25 cellular contexts compared by ENCODE assay signal in the genomic region with DNA sequence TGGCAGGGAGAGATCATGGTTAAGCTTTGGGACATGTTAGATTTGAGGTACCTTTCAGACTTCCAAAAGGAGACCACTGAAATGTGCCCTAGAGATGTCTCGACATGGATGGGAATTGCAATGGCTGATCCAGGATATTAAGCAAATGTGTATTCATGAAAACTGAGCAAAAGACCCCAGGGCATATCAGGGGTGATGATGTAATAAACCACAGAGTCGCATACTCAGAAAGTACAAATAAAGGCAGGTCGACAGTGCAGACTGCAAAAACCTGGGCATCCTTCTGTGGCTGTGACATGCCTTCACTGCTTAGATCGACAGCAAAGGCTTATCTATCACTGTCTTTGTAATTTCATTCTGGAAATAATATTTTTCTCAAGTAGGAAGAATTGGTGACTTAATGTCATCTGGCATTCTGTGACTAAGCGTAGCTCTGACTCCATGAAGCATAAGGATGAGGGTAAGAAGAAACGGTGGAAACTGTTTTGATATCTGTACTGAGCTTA.
"Had no signal": no experiment of that assay in that cellular context is flagged by ENCODE, and none has a peak within 500 bp of the region (broad histone marks: within the 10 kb centered on the region; RNA-seq: fewer than 3 reads in every experiment).

No MANE protein-coding gene starts in this region.

- H3K27me3 ChIP-seq: cardiac muscle cell, dorsolateral prefrontal cortex, heart left ventricle, neutrophil, right lobe of liver, transverse colon had no signal

- H3K4me3 ChIP-seq: cardiac muscle cell, coronary artery, dorsolateral prefrontal cortex, heart left ventricle, right lobe of liver, transverse colon had no signal

- ATAC-seq: activated naive CD8-positive, alpha-beta T cell treated with anti-CD3 and anti-CD28 coated beads, Interleukin-2, amount 50 U/mL, for 24 hours; effector memory CD8-positive, alpha-beta T cell; heart left ventricle; left colon; right lobe of liver; T-helper 17 cell; WTC11 had no signal

- H3K4me1 ChIP-seq: heart left ventricle, right lobe of liver had no signal

- H3K36me3 ChIP-seq: cardiac muscle cell, heart left ventricle, neutrophil, right lobe of liver, transverse colon had no signal

- H3K9me3 ChIP-seq: heart left ventricle, neutrophil, right lobe of liver, transverse colon had no signal

- H3K27ac ChIP-seq: cardiac muscle cell, coronary artery, dorsolateral prefrontal cortex, heart left ventricle, neutrophil, right lobe of liver, transverse colon had no signal

- DNase-seq: activated CD4-positive, alpha-beta memory T cell treated with anti-CD3 and anti-CD28 coated beads, Interleukin-2, amount 10 ng/mL, durations not matched to agents 7 days and 5 days; activated CD4-positive, alpha-beta T cell treated with anti-CD3 and anti-CD28 coated beads for 1 hour; activated CD4-positive, alpha-beta T cell treated with anti-CD3 and anti-CD28 coated beads, Interleukin-2, amount 10 ng/mL, durations not matched to agents 7 days and 5 days; activated CD8-positive, alpha-beta memory T cell treated with anti-CD3 and anti-CD28 coated beads, Interleukin-2, amount 50 U/mL, for 48 hours; activated naive CD8-positive, alpha-beta T cell treated with anti-CD3 and anti-CD28 coated beads, Interleukin-2, amount 50 U/mL, for 24 hours; activated T-cell treated with anti-CD3 and anti-CD28 coated beads, Interleukin-2, amount 50 U/mL, for 24 hours; cerebellar nuclear complex; dorsolateral prefrontal cortex; effector memory CD8-positive, alpha-beta T cell; heart left ventricle; hypothalamus; immature natural killer cell; kidney; left colon; mammary epithelial cell; right lobe of liver; stimulated activated CD4-positive, alpha-beta T cell treated with anti-CD3 and anti-CD28 coated beads, Interleukin-2, amount 100 ng/mL, for 48 hours; stimulated activated naive CD4-positive, alpha-beta T cell treated with Interleukin-2 at 50 U/mL for 16 hours; T-helper 17 cell; T1000; transverse colon had no signal
